15 cellular contexts compared by ENCODE assay signal in the genomic region with DNA sequence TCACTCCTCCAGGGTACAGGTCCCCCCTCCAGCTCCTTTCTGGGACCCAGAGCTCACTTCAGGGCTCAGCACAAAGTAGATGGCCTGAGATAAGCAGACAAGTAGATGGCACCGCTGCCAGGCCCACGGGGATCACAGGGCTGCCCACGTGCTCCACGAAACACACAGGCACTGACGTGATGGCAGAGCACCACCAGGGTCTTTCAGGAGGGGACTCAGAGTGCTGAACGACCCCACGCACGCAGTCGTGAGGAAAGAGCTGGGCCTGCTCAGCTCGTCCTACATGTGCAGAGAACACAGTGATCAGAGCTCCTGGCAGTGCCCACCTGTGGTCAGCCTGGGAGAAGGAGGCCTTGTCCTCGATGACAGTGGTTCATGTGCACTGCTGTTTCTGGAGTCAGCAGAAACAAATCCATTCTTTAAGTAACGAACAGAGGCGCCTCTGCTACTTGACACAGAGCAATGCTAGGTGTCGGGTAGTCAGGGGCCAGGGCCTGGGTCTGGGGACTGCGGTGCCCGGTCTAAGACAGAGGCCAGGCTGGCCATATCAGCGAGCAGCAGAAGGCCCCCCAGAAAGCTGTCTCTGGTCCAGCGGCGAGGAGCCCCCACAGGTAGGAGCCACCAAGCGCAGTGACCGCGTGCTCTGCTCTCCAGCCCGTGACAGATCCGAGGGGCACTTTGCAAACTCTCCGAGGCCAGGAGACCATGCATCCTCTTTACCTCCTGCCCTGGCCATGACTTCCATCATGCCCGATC.
"Had no signal": no experiment of that assay in that cellular context is flagged by ENCODE, and none has a peak within 500 bp of the region (broad histone marks: within the 10 kb centered on the region; RNA-seq: fewer than 3 reads in every experiment).

No MANE protein-coding gene starts in this region.

- H3K27me3 ChIP-seq: ascending aorta had no signal

- H3K9me3 ChIP-seq: ascending aorta, esophagus squamous epithelium, thoracic aorta had no signal

- H3K36me3 ChIP-seq: ascending aorta, esophagus squamous epithelium, thoracic aorta had no signal

- H3K4me3 ChIP-seq: ascending aorta, esophagus squamous epithelium, thoracic aorta had no signal

- ATAC-seq: activated CD4-positive, alpha-beta T cell treated with anti-CD3 and anti-CD28 coated beads for 36 hours; activated CD8-positive, alpha-beta T cell treated with anti-CD3 and anti-CD28 coated beads for 36 hours; left lobe of liver; stimulated activated naive CD8-positive, alpha-beta T cell treated with anti-CD3 and anti-CD28 coated beads, Interleukin-15, amount 100 ng/mL, for 72 hours had no signal

- H3K4me1 ChIP-seq: ascending aorta had no signal

- DNase-seq: activated CD4-positive, alpha-beta T cell treated with anti-CD3 and anti-CD28 coated beads for 36 hours; activated CD8-positive, alpha-beta T cell treated with anti-CD3 and anti-CD28 coated beads for 36 hours; activated naive CD4-positive, alpha-beta T cell; esophagus squamous epithelium; foreskin fibroblast; glutamatergic neuron; midbrain; stimulated activated CD4-positive, alpha-beta T cell treated with anti-CD3 and anti-CD28 coated beads, Interleukin-15, amount 100 ng/mL, for 24 hours; stimulated activated CD4-positive, alpha-beta T cell treated with anti-CD3 and anti-CD28 coated beads, Interleukin-4, amount 100 ng/mL, for 24 hours; T-helper 9 cell had no signal

- FAIRE-seq: bronchial epithelial cell had no signal

- H3K27ac ChIP-seq: ascending aorta, esophagus squamous epithelium, thoracic aorta had no signal
